8 cellular contexts compared by ENCODE assay signal in the genomic region with DNA sequence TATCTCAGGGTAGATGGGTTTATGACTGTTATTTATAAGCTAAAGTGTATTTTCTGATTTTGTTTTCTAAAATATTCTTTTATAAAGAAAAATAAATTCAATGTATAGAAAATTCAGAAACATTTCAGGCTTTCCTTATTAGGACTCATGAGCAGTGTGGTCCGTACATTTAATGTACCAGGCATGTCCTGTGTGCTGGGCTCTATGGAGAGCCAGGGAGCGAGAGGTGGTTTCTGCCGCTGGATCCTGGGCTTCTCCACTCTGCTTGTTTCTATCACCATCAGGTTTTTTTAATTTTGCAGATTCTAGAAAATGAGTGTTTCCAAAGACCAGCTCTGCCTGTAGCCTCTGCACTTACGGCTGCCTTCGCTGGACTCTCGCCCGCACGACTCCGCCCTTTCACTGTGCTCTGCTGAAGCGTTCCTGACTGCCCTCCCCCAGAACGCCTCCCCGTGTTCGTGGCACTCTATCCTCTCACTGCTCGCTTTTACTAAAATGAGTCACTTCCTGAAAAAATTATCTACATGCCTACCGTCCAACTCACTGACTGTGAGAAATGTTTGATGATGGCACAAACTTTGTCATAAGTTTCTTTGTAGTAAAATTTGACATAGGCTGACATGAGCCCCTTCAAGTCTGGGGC.
A peak's percentile ranks its signal among the peaks of the same experiment; 100 is the strongest.
DNase-seq lines count a peak whose midpoint lies in the region; ATAC-seq and TF ChIP-seq lines count a peak whose summit lies in the region.

No MANE protein-coding gene starts in this region.

- H3K79me2 ChIP-seq in DOHH2 (ENCODE audit: control insufficient read depth, low read length), result peaks cover 25% of the 10 kb centered on the region

- H3K9me3 ChIP-seq in DOHH2 (ENCODE audit: control insufficient read depth, insufficient read depth, low read length), result no peaks in the 10 kb centered on the region

- peaks cover 69% of the 10 kb centered on the region for H3K4me1 ChIP-seq in DOHH2 (ENCODE audit: control insufficient read depth, low read length)

- peak overlapping the region; percentile 81 for H3K4me3 ChIP-seq in DOHH2 (ENCODE audit: low read length)
- H3K4me3 ChIP-seq in fibroblast of villous mesenchyme (ENCODE audit: low read depth, low read length), result peak overlapping the region; percentile 31

- no peaks in the 10 kb centered on the region for H3K9me2 ChIP-seq in DOHH2 (replicated peaks; ENCODE audit: control insufficient read depth, low read length)

- ATAC-seq in GM21723 (IDR thresholded peaks at IDR 0.05; ENCODE audit: unreplicated experiment), result peak; percentile 99

- TF ChIP-seq CTCF in DOHH2 (IDR thresholded peaks at IDR 0.05; ENCODE audit: low read depth, low read length, poor library complexity, severe bottlenecking) (no peak), fibroblast of villous mesenchyme (IDR thresholded peaks at IDR 0.05; ENCODE audit: insufficient read depth, low read depth, low read length) (no peak)

- peak; percentile 95 to 98 for DNase-seq in Kasumi-1 (lab: John Stamatoyannopoulos, UW)
- peak; percentile 38 for DNase-seq in activated CD8-positive, alpha-beta memory T cell treated with anti-CD3 and anti-CD28 coated beads, Interleukin-2, amount 50 U/mL, for 4 hours
- DNase-seq in fibroblast of villous mesenchyme (ENCODE audit: low read depth), result peak; percentile 97
- peak; percentile 74 for DNase-seq in pulmonary artery endothelial cell (ENCODE audit: low read depth, low spot score)
- no peak for DNase-seq in NCI-H2171 treated with DMSO at 0.1 percent for 48 hours (lab: John Stamatoyannopoulos, UW)
- DNase-seq in cerebellar cortex (ENCODE audit: low spot score), result no peak

- H3K4me2 ChIP-seq in DOHH2 (ENCODE audit: low read length), result peak overlapping the region; percentile 95

- H3F3A ChIP-seq in DOHH2 (ENCODE audit: control insufficient read depth, insufficient read depth), result peaks cover 49% of the 10 kb centered on the region

- no peaks in the 10 kb centered on the region for H3K27me3 ChIP-seq in DOHH2 (ENCODE audit: control insufficient read depth, low read length)

- H3K36me3 ChIP-seq in DOHH2 (ENCODE audit: control insufficient read depth, low read length), result peaks cover 51% of the 10 kb centered on the region

- H4K20me1 ChIP-seq in DOHH2 (ENCODE audit: control insufficient read depth, insufficient read depth, low read depth, low read length), result no peaks in the 10 kb centered on the region

- peak overlapping the region; percentile 95 for H3K27ac ChIP-seq in DOHH2 (ENCODE audit: low read depth, low read length)

Comparison
In these comparisons a context has a peak if more than half of its experiments do, and no peak if none do; other contexts are left out.
1. DNase-seq: peak in Kasumi-1 (2 of 2), activated CD8-positive, alpha-beta memory T cell treated with anti-CD3 and anti-CD28 coated beads, Interleukin-2, amount 50 U/mL, for 4 hours (single experiment), fibroblast of villous mesenchyme (single experiment) and pulmonary artery endothelial cell (single experiment); none in NCI-H2171 treated with DMSO at 0.1 percent for 48 hours (single experiment) and cerebellar cortex (single experiment).